ENCODE assay signal across 8 cellular contexts in the genomic region with DNA sequence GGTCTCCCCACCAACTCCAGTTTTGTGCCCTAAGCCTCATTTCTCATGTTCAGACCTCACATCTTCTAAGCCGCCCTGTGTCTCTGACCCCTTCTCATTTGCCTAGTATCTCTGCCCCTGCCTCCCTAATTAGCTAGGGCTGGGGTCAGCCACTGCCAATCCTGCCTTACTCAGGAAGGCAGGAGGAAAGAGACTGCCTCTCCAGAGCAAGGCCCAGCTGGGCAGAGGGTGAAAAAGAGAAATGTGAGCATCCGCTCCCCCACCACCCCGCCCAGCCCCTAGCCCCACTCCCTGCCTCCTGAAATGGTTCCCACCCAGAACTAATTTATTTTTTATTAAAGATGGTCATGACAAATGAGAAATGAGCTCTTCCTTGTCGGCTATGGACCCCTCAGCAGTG. TPM values are rescaled to one million over a fixed set of nuclear protein-coding genes. Genes with fewer than 3 reads are reported as not detected.
A peak's percentile ranks its signal among the peaks of the same experiment; 100 is the strongest.
DNase-seq lines count a peak whose midpoint lies in the region; ATAC-seq and TF ChIP-seq lines count a peak whose summit lies in the region.

No MANE protein-coding gene starts in this region.

- 52 to 64% (median 63%) methylated on average over 4 of the region's 4 CpGs for WGBS in ovary, 3 donors

- ATAC-seq in GM18861 (IDR thresholded peaks at IDR 0.05; ENCODE audit: unreplicated experiment) (no peak), GM18502 (IDR thresholded peaks at IDR 0.05; ENCODE audit: poor library complexity, unreplicated experiment) (no peak)

- H3K4me1 ChIP-seq in CD8-positive, alpha-beta memory T cell (ENCODE audit: insufficient read depth, low read length), result peaks cover 50% of the 10 kb centered on the region
- H3K4me1 ChIP-seq in SJSA1 (replicated peaks) (peaks cover 39% of the 10 kb centered on the region), ovary (ENCODE audit: insufficient read depth) (peaks cover 33% of the 10 kb centered on the region)

- peaks cover 0 to 11% (median 3%) of the 10 kb centered on the region in 3 donors for H3K36me3 Mint-ChIP-seq in CD8-positive, alpha-beta memory T cell

- no peak for TF ChIP-seq EP300 in ovary (IDR thresholded peaks at IDR 0.05)

- no peak for TF ChIP-seq CTCF in epithelial cell of esophagus (IDR thresholded peaks at IDR 0.05; ENCODE audit: insufficient read depth, low read depth, low read length, missing control alignments)
- TF ChIP-seq CTCF in ovary (IDR thresholded peaks at IDR 0.05), result no peak

- POLR2A ChIA-PET in CD8-positive, alpha-beta memory T cell (lab: Charles Lee), result interaction anchor here (0.7 to 11.0 kb wide), 8 partner anchors 11 to 70 kb away, joined by 3 to 486 read pairs (median 10); partner anchors contain the start of genes ADAMTSL4, ENSA, FALEC and MCL1

- H3K27ac Mint-ChIP-seq in CD8-positive, alpha-beta memory T cell, result peak overlapping the region; percentile 96 to 100 (median 98)

- DNase-seq in CD8-positive, alpha-beta memory T cell, result peak in 1 of 5 donors; percentile 39
- DNase-seq in SJSA1 (ENCODE audit: low read depth in 1 of 2, low spot score in 2 of 2), result no peak
- no peak for DNase-seq in epithelial cell of esophagus (ENCODE audit: low read depth)
- DNase-seq in ovary, result no peak
- no peak for DNase-seq in NCI-H2227 (lab: John Stamatoyannopoulos, UW; ENCODE audit: unreplicated experiment)
- DNase-seq in dermis blood vessel endothelial cell, result no peak

- H3K4me1 Mint-ChIP-seq in CD8-positive, alpha-beta memory T cell, result peaks cover 47 to 56% (median 48%) of the 10 kb centered on the region in 3 donors

- H3K9me3 ChIP-seq in CD8-positive, alpha-beta memory T cell (ENCODE audit: low read length), result no peaks in the 10 kb centered on the region
- H3K9me3 ChIP-seq in SJSA1 (replicated peaks), result no peaks in the 10 kb centered on the region
- no peaks in the 10 kb centered on the region for H3K9me3 ChIP-seq in ovary

- peak overlapping the region; percentile 91 for H3K4me3 ChIP-seq in CD8-positive, alpha-beta memory T cell (ENCODE audit: low read length)
- H3K4me3 ChIP-seq in SJSA1 (peak overlapping the region; percentile 40; the same call in 1 of the 2 replicates), epithelial cell of esophagus (ENCODE audit: low read length) (peak overlapping the region; percentile 76), ovary (peak overlapping the region; percentile 56)

- intact Hi-C loops in ovary (cut with DNase I), result loop anchor here in 3 of 4 donors (5.0 kb wide), 3 partner anchors 62 to 412 kb away; partner anchors contain the start of genes CERS2 (in 1 of the 3) and ENSA (in 1 of the 3)

- CTCF ChIA-PET in CD8-positive, alpha-beta memory T cell (lab: Charles Lee), result interaction anchor here (0.6 to 9.1 kb wide), 36 partner anchors 8 to 446 kb away, joined by 3 to 325 read pairs (median 4); partner anchors contain the start of genes ADAMTSL4, ENSA, GOLPH3L and MCL1

- H3K9me3 Mint-ChIP-seq in CD8-positive, alpha-beta memory T cell, result no peaks in the 10 kb centered on the region

- peak overlapping the region; percentile 85 to 98 (median 97) for H3K4me3 Mint-ChIP-seq in CD8-positive, alpha-beta memory T cell

- H3K27ac ChIP-seq in CD8-positive, alpha-beta memory T cell (ENCODE audit: low read depth, low read length), result peak overlapping the region; percentile 94
- H3K27ac ChIP-seq in SJSA1 (no peak overlapping the region), ovary (peak overlapping the region; percentile 96 to 99)

- no peak for TF ChIP-seq POLR2A in ovary (IDR thresholded peaks at IDR 0.05)

- H3K36me3 ChIP-seq in CD8-positive, alpha-beta memory T cell (ENCODE audit: insufficient read depth, low read length), result no peaks in the 10 kb centered on the region
- H3K36me3 ChIP-seq in SJSA1 (no peaks in the 10 kb centered on the region), ovary (no peaks in the 10 kb centered on the region)

- no peaks in the 10 kb centered on the region for H3K27me3 Mint-ChIP-seq in CD8-positive, alpha-beta memory T cell

- H3K27me3 ChIP-seq in CD8-positive, alpha-beta memory T cell (ENCODE audit: insufficient read depth, low read length, poor library complexity, severe bottlenecking), result no peaks in the 10 kb centered on the region
- H3K27me3 ChIP-seq in SJSA1 (replicated peaks), result no peaks in the 10 kb centered on the region
- no peaks in the 10 kb centered on the region for H3K27me3 ChIP-seq in ovary

RNA-seq across cellular contexts. Expression of gene ADAMTSL4, which starts 11.4 kb away (rescaled TPM):
- total RNA-seq in CD8-positive, alpha-beta memory T cell, result under 1 TPM; 0.22 to 0.31 TPM
- polyA plus RNA-seq in CD8-positive, alpha-beta memory T cell, result not detected
- 0.42 TPM in 1 of 2 replicates, not detected in the other for total RNA-seq in SJSA1 (2014; rRNA removed; shearing (Covaris generic))
- 10 to 100 TPM; 11.6 to 86.6 (median 22.5) TPM for total RNA-seq in ovary
- 10 to 100 TPM in 1 of 2 donors, 1 to 10 TPM in 1; 8.8 to 12.1 TPM for polyA plus RNA-seq in ovary
- 0.17 and 0.60 TPM in 2 replicates for total RNA-seq in dermis blood vessel endothelial cell

RNA-seq across cellular contexts. Expression of gene MCL1, which starts 18.8 kb away (rescaled TPM):
- 100 to 1,000 TPM; 211 to 216 TPM for total RNA-seq in CD8-positive, alpha-beta memory T cell
- 168 TPM for polyA plus RNA-seq in CD8-positive, alpha-beta memory T cell
- total RNA-seq in SJSA1 (2014; rRNA removed; shearing (Covaris generic)), result 183 and 225 TPM in 2 replicates
- total RNA-seq in ovary, result 100 to 1,000 TPM in 6 of 7 donors, 10 to 100 TPM in 1; 91.1 to 280 (median 145) TPM
- 100 to 1,000 TPM in 1 of 2 donors, 10 to 100 TPM in 1; 74.2 to 209 TPM for polyA plus RNA-seq in ovary
- total RNA-seq in dermis blood vessel endothelial cell, result 223 and 316 TPM in 2 replicates

RNA-seq across cellular contexts. Expression of gene FALEC, which starts 45.0 kb away (rescaled TPM):
- total RNA-seq in CD8-positive, alpha-beta memory T cell, result not detected
- polyA plus RNA-seq in CD8-positive, alpha-beta memory T cell, result not detected
- not detected in 2 replicates for total RNA-seq in SJSA1 (2014; rRNA removed; shearing (Covaris generic))
- total RNA-seq in ovary, result 1 to 10 TPM in 1 of 7 donors, under 1 TPM in 2, not detected in 4; 0.69 to 1.7 (median 0.86) TPM
- polyA plus RNA-seq in ovary, result under 1 TPM in 1 of 2 donors, not detected in 1; 0.51 TPM
- not detected in 2 replicates for total RNA-seq in dermis blood vessel endothelial cell

RNA-seq across cellular contexts. Expression of gene ECM1, which starts 52.7 kb away (rescaled TPM):
- 1 to 10 TPM; 1.3 to 1.5 TPM for total RNA-seq in CD8-positive, alpha-beta memory T cell
- 0.09 TPM for polyA plus RNA-seq in CD8-positive, alpha-beta memory T cell
- 22.7 and 43.4 TPM in 2 replicates for total RNA-seq in SJSA1 (2014; rRNA removed; shearing (Covaris generic))
- total RNA-seq in ovary (10 to 100 TPM in 1 of 7 donors, 1 to 10 TPM in 6; 1.8 to 11.0 (median 6.2) TPM), dermis blood vessel endothelial cell (0.19 and 0.34 TPM in 2 replicates)
- polyA plus RNA-seq in ovary, result 10 to 100 TPM in 1 of 2 donors, 1 to 10 TPM in 1; 4.3 to 16.7 TPM

Comparison
In these comparisons a context has a peak if more than half of its experiments do, and no peak if none do; other contexts are left out.
1. H3K4me3 ChIP-seq: peak in every context shown above with its lines; median percentile 91 in CD8-positive, alpha-beta memory T cell; 76 in epithelial cell of esophagus; 56 in ovary; 40 in SJSA1.